Comparison of ENCODE assay signal across 1 cellular context in genomic region chr20:41367956-41368355, GRCh38.
TF ChIP-seq lines count a peak whose summit lies in the region.

No MANE protein-coding gene starts in this region.

TF ChIP-seq in HEK293T, 16 proteins besides CTCF, POLR2A, EP300 and RAD21 (continued from another document):
- TF ChIP-seq CTBP1 (IDR thresholded peaks at IDR 0.05; ENCODE audit: borderline replicate concordance): no peak
- no peak for TF ChIP-seq FOXK2 (IDR thresholded peaks at IDR 0.05)
- no peak for TF ChIP-seq ZNF384 (IDR thresholded peaks at IDR 0.05)
- TF ChIP-seq TARDBP (IDR thresholded peaks at IDR 0.05): no peak
